1 cellular context compared by ENCODE assay signal in the genomic region with DNA sequence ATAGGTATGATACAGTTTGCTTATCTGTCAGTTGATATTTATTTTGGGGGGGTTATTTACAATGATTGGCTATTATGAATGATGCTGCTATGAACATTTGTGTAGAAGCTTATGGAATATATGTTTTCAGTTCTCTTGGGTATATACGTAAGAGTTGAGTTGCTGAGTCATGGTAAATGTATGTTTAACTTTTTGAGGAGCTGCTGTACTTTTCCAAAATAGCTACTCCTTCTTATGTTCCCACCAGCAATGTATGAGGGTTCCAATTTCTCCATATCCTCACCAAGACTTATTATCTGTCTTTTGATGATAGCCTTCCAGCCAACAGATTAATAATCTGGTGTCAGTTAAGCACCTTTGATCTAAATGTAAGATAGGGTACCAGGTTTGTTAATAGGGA.
TF ChIP-seq lines count a peak whose summit lies in the region.

No MANE protein-coding gene starts in this region.

TF ChIP-seq in GM23338, 12 proteins besides CTCF, POLR2A, EP300 and RAD21:
- TF ChIP-seq ZNF462 (CRISPR knock-in tag; IDR thresholded peaks at IDR 0.05): no peak
- TF ChIP-seq CREB1 (CRISPR knock-in tag; IDR thresholded peaks at IDR 0.05; ENCODE audit: low read depth): no peak
- TF ChIP-seq, protein P1, sequence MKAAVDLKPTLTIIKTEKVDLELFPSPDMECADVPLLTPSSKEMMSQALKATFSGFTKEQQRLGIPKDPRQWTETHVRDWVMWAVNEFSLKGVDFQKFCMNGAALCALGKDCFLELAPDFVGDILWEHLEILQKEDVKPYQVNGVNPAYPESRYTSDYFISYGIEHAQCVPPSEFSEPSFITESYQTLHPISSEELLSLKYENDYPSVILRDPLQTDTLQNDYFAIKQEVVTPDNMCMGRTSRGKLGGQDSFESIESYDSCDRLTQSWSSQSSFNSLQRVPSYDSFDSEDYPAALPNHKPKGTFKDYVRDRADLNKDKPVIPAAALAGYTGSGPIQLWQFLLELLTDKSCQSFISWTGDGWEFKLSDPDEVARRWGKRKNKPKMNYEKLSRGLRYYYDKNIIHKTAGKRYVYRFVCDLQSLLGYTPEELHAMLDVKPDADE (IDR thresholded peaks at IDR 0.05): no peak
- no peak for TF ChIP-seq REST (IDR thresholded peaks at IDR 0.05; ENCODE audit: unreplicated experiment)
- no peak for TF ChIP-seq STAT1 (IDR thresholded peaks at IDR 0.05; ENCODE audit: unreplicated experiment)
- no peak for TF ChIP-seq ZNF114 (CRISPR knock-in tag; IDR thresholded peaks at IDR 0.05)
- no peak for TF ChIP-seq EZH2phosphoT487 (IDR thresholded peaks at IDR 0.05; ENCODE audit: unreplicated experiment)
- TF ChIP-seq NANOG (IDR thresholded peaks at IDR 0.05; ENCODE audit: borderline replicate concordance): no peak
- no peak for TF ChIP-seq POLR2AphosphoS5 (IDR thresholded peaks at IDR 0.05; ENCODE audit: low read depth)
TF ChIP-seq in GM23338: peak in this region for 0.
